In the genomic region with DNA sequence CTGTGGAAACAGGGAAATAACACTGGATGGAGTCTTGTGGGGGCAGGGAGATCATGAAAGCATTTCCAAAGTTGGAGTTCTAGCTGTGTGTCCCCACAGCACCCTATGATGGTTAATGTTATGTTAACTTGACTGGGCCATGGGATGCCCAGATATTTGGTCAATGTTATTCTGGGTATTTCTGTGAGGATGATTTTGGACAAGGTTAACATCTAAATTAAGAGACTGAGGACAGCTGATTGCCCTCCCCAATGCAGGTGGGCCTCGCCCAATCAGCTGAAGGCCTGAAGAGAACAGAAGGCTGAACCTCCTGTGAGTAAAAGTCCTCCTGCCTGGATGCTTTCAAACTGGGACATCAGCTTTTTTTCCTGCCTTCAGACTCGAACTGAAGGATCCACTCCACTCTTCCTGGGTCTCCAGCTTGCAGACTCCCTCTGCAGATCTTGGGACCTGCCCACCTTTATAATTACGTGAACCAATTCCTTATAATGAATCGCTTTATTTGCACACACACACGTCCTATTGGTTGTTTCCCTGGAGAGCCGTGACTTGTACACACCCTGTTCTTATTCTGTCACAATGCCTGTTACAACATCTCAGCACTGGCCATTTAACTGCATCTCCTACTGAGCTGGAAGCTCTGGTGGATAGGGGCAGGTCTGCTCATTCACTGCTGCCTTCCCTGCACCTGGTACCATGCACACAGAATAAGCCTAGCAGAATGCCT, we compare ENCODE assay signal across 1 cellular context.
TF ChIP-seq lines count a peak whose summit lies in the region.

No MANE protein-coding gene starts in this region.

TF ChIP-seq in HEK293, 187 proteins besides CTCF, POLR2A, EP300 and RAD21 (continued from another document):
- TF ChIP-seq, protein P1, sequence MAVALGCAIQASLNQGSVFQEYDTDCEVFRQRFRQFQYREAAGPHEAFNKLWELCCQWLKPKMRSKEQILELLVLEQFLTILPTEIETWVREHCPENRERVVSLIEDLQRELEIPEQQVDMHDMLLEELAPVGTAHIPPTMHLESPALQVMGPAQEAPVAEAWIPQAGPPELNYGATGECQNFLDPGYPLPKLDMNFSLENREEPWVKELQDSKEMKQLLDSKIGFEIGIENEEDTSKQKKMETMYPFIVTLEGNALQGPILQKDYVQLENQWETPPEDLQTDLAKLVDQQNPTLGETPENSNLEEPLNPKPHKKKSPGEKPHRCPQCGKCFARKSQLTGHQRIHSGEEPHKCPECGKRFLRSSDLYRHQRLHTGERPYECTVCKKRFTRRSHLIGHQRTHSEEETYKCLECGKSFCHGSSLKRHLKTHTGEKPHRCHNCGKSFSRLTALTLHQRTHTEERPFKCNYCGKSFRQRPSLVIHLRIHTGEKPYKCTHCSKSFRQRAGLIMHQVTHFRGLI (tag by site-specific recombination; IDR thresholded peaks at IDR 0.05), result no peak
- TF ChIP-seq, protein P2, sequence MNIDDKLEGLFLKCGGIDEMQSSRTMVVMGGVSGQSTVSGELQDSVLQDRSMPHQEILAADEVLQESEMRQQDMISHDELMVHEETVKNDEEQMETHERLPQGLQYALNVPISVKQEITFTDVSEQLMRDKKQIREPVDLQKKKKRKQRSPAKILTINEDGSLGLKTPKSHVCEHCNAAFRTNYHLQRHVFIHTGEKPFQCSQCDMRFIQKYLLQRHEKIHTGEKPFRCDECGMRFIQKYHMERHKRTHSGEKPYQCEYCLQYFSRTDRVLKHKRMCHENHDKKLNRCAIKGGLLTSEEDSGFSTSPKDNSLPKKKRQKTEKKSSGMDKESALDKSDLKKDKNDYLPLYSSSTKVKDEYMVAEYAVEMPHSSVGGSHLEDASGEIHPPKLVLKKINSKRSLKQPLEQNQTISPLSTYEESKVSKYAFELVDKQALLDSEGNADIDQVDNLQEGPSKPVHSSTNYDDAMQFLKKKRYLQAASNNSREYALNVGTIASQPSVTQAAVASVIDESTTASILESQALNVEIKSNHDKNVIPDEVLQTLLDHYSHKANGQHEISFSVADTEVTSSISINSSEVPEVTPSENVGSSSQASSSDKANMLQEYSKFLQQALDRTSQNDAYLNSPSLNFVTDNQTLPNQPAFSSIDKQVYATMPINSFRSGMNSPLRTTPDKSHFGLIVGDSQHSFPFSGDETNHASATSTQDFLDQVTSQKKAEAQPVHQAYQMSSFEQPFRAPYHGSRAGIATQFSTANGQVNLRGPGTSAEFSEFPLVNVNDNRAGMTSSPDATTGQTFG (tag by site-specific recombination; IDR thresholded peaks at IDR 0.05; ENCODE audit: borderline replicate concordance), result no peak
- TF ChIP-seq, protein P3, sequence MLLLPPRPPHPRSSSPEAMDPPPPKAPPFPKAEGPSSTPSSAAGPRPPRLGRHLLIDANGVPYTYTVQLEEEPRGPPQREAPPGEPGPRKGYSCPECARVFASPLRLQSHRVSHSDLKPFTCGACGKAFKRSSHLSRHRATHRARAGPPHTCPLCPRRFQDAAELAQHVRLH (tag by site-specific recombination; IDR thresholded peaks at IDR 0.05), result no peak
- TF ChIP-seq ZFP41 (tag by site-specific recombination; IDR thresholded peaks at IDR 0.05; ENCODE audit: borderline replicate concordance) (no peak), ZSCAN23 (tag by site-specific recombination; IDR thresholded peaks at IDR 0.05) (no peak), ZNF670 (tag by site-specific recombination; IDR thresholded peaks at IDR 0.05; ENCODE audit: low read depth) (no peak), ZNF629 (tag by site-specific recombination; IDR thresholded peaks at IDR 0.05) (no peak), REPIN1 (tag by site-specific recombination; IDR thresholded peaks at IDR 0.05; ENCODE audit: low read depth) (no peak), ZNF571 (tag by site-specific recombination; IDR thresholded peaks at IDR 0.05) (0 out of 2 replicates have a peak, but pooled peaks have one; percentile 8), GLIS2 (tag by site-specific recombination; IDR thresholded peaks at IDR 0.05) (no peak), ZNF792 (tag by site-specific recombination; IDR thresholded peaks at IDR 0.05) (no peak), SETDB1 (IDR thresholded peaks at IDR 0.05; ENCODE audit: insufficient read length, low read length) (peak; percentile 28), ZNF184 (tag by site-specific recombination; IDR thresholded peaks at IDR 0.05) (no peak), ZNF292 (tag by site-specific recombination; IDR thresholded peaks at IDR 0.05; ENCODE audit: borderline replicate concordance, low read depth) (no peak), ZNF354C (tag by site-specific recombination; IDR thresholded peaks at IDR 0.05; ENCODE audit: borderline replicate concordance, low read depth) (no peak), ZNF501 (tag by site-specific recombination; IDR thresholded peaks at IDR 0.05) (no peak), ZNF433 (tag by site-specific recombination; IDR thresholded peaks at IDR 0.05; ENCODE audit: low read depth) (no peak), SP3 (tag by site-specific recombination; IDR thresholded peaks at IDR 0.05) (no peak), ZNF366 (tag by site-specific recombination; conservative IDR thresholded peaks at IDR 0.05) (no peak; the same call in 1 of the 2 replicates)
- TF ChIP-seq, protein P4, sequence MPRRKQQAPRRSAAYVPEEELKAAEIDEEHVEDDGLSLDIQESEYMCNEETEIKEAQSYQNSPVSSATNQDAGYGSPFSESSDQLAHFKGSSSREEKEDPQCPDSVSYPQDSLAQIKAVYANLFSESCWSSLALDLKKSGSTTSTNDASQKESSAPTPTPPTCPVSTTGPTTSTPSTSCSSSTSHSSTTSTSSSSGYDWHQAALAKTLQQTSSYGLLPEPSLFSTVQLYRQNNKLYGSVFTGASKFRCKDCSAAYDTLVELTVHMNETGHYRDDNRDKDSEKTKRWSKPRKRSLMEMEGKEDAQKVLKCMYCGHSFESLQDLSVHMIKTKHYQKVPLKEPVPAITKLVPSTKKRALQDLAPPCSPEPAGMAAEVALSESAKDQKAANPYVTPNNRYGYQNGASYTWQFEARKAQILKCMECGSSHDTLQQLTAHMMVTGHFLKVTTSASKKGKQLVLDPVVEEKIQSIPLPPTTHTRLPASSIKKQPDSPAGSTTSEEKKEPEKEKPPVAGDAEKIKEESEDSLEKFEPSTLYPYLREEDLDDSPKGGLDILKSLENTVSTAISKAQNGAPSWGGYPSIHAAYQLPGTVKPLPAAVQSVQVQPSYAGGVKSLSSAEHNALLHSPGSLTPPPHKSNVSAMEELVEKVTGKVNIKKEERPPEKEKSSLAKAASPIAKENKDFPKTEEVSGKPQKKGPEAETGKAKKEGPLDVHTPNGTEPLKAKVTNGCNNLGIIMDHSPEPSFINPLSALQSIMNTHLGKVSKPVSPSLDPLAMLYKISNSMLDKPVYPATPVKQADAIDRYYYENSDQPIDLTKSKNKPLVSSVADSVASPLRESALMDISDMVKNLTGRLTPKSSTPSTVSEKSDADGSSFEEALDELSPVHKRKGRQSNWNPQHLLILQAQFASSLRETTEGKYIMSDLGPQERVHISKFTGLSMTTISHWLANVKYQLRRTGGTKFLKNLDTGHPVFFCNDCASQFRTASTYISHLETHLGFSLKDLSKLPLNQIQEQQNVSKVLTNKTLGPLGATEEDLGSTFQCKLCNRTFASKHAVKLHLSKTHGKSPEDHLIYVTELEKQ (tag by site-specific recombination; IDR thresholded peaks at IDR 0.05; ENCODE audit: borderline replicate concordance), result no peak
- TF ChIP-seq, protein P5, sequence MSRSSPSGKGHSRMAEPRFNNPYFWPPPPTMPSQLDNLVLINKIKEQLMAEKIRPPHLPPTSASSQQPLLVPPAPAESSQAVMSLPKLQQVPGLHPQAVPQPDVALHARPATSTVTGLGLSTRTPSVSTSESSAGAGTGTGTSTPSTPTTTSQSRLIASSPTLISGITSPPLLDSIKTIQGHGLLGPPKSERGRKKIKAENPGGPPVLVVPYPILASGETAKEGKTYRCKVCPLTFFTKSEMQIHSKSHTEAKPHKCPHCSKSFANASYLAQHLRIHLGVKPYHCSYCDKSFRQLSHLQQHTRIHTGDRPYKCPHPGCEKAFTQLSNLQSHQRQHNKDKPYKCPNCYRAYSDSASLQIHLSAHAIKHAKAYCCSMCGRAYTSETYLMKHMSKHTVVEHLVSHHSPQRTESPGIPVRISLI (tag by site-specific recombination; IDR thresholded peaks at IDR 0.05), result no peak
- TF ChIP-seq, protein P6, sequence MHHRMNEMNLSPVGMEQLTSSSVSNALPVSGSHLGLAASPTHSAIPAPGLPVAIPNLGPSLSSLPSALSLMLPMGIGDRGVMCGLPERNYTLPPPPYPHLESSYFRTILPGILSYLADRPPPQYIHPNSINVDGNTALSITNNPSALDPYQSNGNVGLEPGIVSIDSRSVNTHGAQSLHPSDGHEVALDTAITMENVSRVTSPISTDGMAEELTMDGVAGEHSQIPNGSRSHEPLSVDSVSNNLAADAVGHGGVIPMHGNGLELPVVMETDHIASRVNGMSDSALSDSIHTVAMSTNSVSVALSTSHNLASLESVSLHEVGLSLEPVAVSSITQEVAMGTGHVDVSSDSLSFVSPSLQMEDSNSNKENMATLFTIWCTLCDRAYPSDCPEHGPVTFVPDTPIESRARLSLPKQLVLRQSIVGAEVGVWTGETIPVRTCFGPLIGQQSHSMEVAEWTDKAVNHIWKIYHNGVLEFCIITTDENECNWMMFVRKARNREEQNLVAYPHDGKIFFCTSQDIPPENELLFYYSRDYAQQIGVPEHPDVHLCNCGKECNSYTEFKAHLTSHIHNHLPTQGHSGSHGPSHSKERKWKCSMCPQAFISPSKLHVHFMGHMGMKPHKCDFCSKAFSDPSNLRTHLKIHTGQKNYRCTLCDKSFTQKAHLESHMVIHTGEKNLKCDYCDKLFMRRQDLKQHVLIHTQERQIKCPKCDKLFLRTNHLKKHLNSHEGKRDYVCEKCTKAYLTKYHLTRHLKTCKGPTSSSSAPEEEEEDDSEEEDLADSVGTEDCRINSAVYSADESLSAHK (tag by site-specific recombination; IDR thresholded peaks at IDR 0.05), result no peak
- TF ChIP-seq, protein P7, sequence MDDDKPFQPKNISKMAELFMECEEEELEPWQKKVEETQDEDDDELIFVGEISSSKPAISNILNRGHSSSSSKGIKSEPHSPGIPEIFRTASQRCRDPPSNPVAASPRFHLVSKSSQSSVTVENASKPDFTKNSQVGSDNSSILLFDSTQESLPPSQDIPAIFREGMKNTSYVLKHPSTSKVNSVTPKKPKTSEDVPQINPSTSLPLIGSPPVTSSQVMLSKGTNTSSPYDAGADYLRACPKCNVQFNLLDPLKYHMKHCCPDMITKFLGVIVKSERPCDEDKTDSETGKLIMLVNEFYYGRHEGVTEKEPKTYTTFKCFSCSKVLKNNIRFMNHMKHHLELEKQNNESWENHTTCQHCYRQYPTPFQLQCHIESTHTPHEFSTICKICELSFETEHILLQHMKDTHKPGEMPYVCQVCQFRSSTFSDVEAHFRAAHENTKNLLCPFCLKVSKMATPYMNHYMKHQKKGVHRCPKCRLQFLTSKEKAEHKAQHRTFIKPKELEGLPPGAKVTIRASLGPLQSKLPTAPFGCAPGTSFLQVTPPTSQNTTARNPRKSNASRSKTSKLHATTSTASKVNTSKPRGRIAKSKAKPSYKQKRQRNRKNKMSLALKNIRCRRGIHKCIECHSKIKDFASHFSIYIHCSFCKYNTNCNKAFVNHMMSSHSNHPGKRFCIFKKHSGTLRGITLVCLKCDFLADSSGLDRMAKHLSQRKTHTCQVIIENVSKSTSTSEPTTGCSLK (tag by site-specific recombination; IDR thresholded peaks at IDR 0.05), result no peak
- TF ChIP-seq, protein P8, sequence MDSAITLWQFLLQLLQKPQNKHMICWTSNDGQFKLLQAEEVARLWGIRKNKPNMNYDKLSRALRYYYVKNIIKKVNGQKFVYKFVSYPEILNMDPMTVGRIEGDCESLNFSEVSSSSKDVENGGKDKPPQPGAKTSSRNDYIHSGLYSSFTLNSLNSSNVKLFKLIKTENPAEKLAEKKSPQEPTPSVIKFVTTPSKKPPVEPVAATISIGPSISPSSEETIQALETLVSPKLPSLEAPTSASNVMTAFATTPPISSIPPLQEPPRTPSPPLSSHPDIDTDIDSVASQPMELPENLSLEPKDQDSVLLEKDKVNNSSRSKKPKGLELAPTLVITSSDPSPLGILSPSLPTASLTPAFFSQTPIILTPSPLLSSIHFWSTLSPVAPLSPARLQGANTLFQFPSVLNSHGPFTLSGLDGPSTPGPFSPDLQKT (IDR thresholded peaks at IDR 0.05; ENCODE audit: borderline replicate concordance, low read depth, low read length), result no peak
